In genomic region chr2:142805244-142805643, GRCh38 we compare ENCODE assay signal across 24 cellular contexts.
"Had no signal": no experiment of that assay in that cellular context is flagged by ENCODE, and none has a peak within 500 bp of the region (broad histone marks: within the 10 kb centered on the region; RNA-seq: fewer than 3 reads in every experiment).

No MANE protein-coding gene starts in this region.

- H3K9me3 ChIP-seq: esophagus muscularis mucosa, gastroesophageal sphincter, heart left ventricle, neutrophil, sigmoid colon, spleen, testis, tibial artery had no signal

- H3K36me3 Mint-ChIP-seq: memory B cell; natural killer cell; stimulated activated memory B cell treated with anti-CD40 and anti-IgM and Interleukin-4, amounts not matched to agents 10 μg/mL and 1 μg/mL and 100 μg/mL, for 72 hours; type B pancreatic cell had no signal

- H3K27ac ChIP-seq: coronary artery, esophagus muscularis mucosa, foreskin keratinocyte, gastroesophageal sphincter, heart left ventricle, hepatocyte, neutrophil, parathyroid adenoma, sigmoid colon, spleen, testis, tibial artery had no signal

- H3K4me1 ChIP-seq: esophagus muscularis mucosa, foreskin keratinocyte, gastroesophageal sphincter, heart left ventricle, parathyroid adenoma, sigmoid colon, spleen, testis, tibial artery had no signal

- H3K79me2 ChIP-seq: hepatocyte, parathyroid adenoma had no signal

- H3K4me3 Mint-ChIP-seq: memory B cell; natural killer cell; stimulated activated memory B cell treated with anti-CD40 and anti-IgM and Interleukin-4, amounts not matched to agents 10 μg/mL and 1 μg/mL and 100 μg/mL, for 72 hours; type B pancreatic cell had no signal

- H3K27me3 Mint-ChIP-seq: memory B cell; progenitor cell of endocrine pancreas; stimulated activated memory B cell treated with anti-CD40 and anti-IgM and Interleukin-4, amounts not matched to agents 10 μg/mL and 1 μg/mL and 100 μg/mL, for 72 hours; type B pancreatic cell had no signal

- H3K27me3 ChIP-seq: esophagus muscularis mucosa, foreskin keratinocyte, gastroesophageal sphincter, heart left ventricle, hepatocyte, neutrophil, sigmoid colon, spleen, testis, tibial artery had no signal

- DNase-seq: dermis blood vessel endothelial cell; effector memory CD4-positive, alpha-beta T cell; heart left ventricle; natural killer cell; right cardiac atrium; sigmoid colon; spleen; stimulated activated CD4-positive, alpha-beta T cell treated with anti-CD3 and anti-CD28 coated beads, Interleukin-4, amount 100 ng/mL, for 4 hours; stimulated activated naive CD8-positive, alpha-beta T cell treated with anti-CD3 and anti-CD28 coated beads, Interleukin-15, Interleukin-2, amounts not matched to agents 100 U/mL and 50 U/mL, for 24 hours; substantia nigra; testis; tibial artery had no signal

- H3K4me1 Mint-ChIP-seq: memory B cell; natural killer cell; stimulated activated memory B cell treated with anti-CD40 and anti-IgM and Interleukin-4, amounts not matched to agents 10 μg/mL and 1 μg/mL and 100 μg/mL, for 72 hours had no signal

- H3K27ac Mint-ChIP-seq: memory B cell; natural killer cell; progenitor cell of endocrine pancreas; stimulated activated memory B cell treated with anti-CD40 and anti-IgM and Interleukin-4, amounts not matched to agents 10 μg/mL and 1 μg/mL and 100 μg/mL, for 72 hours; type B pancreatic cell had no signal

- H2AFZ ChIP-seq: hepatocyte, parathyroid adenoma had no signal

- H3K9me3 Mint-ChIP-seq: memory B cell; stimulated activated memory B cell treated with anti-CD40 and anti-IgM and Interleukin-4, amounts not matched to agents 10 μg/mL and 1 μg/mL and 100 μg/mL, for 72 hours; type B pancreatic cell had no signal

- H3K4me3 ChIP-seq: coronary artery, esophagus muscularis mucosa, gastroesophageal sphincter, heart left ventricle, hepatocyte, lung, sigmoid colon, spleen, testis, tibial artery had no signal

- H3K36me3 ChIP-seq: esophagus muscularis mucosa, gastroesophageal sphincter, heart left ventricle, neutrophil, sigmoid colon, spleen, tibial artery had no signal

- H3K4me2 ChIP-seq: hepatocyte had no signal

- ATAC-seq: gastroesophageal sphincter; heart left ventricle; natural killer cell; right cardiac atrium; stimulated activated memory B cell treated with anti-CD40 and anti-IgM and Interleukin-4, amounts not matched to agents 10 μg/mL and 1 μg/mL and 100 μg/mL, for 72 hours; stimulated activated naive CD8-positive, alpha-beta T cell treated with anti-CD3 and anti-CD28 coated beads, Interleukin-15, Interleukin-2, amounts not matched to agents 100 U/mL and 50 U/mL, for 24 hours had no signal

- H3K9ac ChIP-seq: parathyroid adenoma had no signal
